7 cellular contexts compared by ENCODE assay signal in the genomic region with DNA sequence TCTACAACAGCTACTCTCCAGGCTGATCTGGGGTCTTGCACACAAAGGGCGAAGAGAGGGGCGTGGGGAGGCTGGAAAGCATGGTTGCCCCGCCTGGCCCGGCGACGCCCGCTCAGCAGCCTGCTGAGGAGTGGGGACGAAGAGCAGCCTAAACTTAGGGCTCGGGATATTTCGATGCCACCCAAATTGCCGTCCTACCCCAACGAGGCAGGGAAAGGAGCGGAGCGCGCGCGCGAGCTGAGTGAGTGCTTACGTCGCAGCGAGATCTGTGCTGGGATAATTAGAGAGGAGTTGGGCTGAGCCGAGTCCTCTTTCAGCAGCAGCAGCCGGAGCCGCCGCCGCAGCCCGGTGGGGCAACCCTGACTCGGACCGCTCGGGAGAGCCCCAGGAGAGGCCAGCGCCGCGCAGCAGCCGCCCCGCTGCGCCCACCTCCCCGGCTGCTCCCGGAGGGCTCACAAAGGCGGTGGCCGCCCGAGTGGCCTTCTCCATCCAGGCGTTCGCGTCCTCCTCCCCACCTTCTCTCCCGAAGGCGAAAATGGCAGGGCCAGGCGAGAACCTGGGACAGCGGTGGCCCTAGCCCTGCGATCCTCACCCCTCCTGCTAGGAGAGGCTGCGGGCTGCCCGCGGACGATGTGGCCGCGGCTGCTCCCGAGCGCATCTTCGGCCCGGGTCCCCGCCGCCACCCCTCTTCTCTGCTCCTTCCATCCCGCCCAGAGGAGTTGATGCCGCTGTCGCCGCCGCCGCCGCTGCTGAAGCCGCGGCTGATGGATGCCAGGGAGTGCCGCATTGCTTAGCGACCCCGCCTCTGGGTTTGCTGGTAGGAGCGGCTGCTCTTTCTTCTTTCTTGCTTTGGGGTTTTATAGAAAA.
DNase-seq lines count a peak whose midpoint lies in the region; ATAC-seq lines count a peak whose summit lies in the region.

A gene with protein sequence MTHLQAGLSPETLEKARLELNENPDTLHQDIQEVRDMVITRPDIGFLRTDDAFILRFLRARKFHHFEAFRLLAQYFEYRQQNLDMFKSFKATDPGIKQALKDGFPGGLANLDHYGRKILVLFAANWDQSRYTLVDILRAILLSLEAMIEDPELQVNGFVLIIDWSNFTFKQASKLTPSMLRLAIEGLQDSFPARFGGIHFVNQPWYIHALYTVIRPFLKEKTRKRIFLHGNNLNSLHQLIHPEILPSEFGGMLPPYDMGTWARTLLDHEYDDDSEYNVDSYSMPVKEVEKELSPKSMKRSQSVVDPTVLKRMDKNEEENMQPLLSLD (plus strand): TSS at position 306 of the 867 bp plus-strand sequence. CDS start 1,543 bp downstream, outside the sequence.

- peak within 1 kb of the TSS; percentile 80 for H3K27ac ChIP-seq in angular gyrus (ENCODE audit: low read depth, low read length)

- ATAC-seq in GM21786 (IDR thresholded peaks at IDR 0.05; ENCODE audit: unreplicated experiment) = no peak

- DNase-seq in NCI-H1417 (lab: John Stamatoyannopoulos, UW) (peak; percentile 28 to 94 (median 93)), iris pigment epithelial cell (ENCODE audit: low read depth) (peak; percentile 30), superior temporal gyrus (ENCODE audit: extremely low spot score) (peak; percentile 59), Kasumi-1 (lab: John Stamatoyannopoulos, UW) (no peak)
- no peak for DNase-seq in stimulated activated CD4-positive, alpha-beta T cell treated with anti-CD3 and anti-CD28 coated beads, Interleukin-4, amount 100 ng/mL, for 24 hours

Comparison
In these comparisons a context has a peak if more than half of its experiments do, and no peak if none do; other contexts are left out.
1. DNase-seq: peak in NCI-H1417 (3 of 3), iris pigment epithelial cell (single experiment) and superior temporal gyrus (single experiment); none in stimulated activated CD4-positive, alpha-beta T cell treated with anti-CD3 and anti-CD28 coated beads, Interleukin-4, amount 100 ng/mL, for 24 hours (single experiment) and Kasumi-1 (0 of 2).